Comparison of ENCODE assay signal across 1 cellular context in the genomic region with DNA sequence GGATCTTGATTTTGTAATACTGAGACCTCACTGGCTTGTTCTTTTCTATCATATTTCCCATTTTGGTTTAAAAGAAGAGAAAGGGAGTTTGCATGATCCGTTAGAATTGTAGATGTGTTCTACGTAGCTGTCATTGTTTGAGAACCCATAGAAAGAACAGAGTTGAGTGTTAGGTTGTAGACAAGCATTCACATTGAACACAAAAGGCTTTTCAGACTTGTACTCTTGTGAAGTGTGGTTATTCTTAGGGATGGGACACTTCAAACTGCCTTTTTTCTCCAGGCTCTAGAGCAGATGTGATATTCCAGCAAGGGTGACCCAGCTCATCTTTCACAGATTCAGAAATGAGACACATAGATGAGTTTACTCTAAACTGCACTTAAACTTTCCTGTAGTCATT.
TF ChIP-seq lines count a peak whose summit lies in the region.

No MANE protein-coding gene starts in this region.

TF ChIP-seq in GM23338, 12 proteins besides CTCF, POLR2A, EP300 and RAD21 (continued from another document):
- TF ChIP-seq ZNF462 (CRISPR knock-in tag; IDR thresholded peaks at IDR 0.05) (no peak), CREB1 (CRISPR knock-in tag; IDR thresholded peaks at IDR 0.05; ENCODE audit: low read depth) (no peak), EZH2phosphoT487 (IDR thresholded peaks at IDR 0.05; ENCODE audit: unreplicated experiment) (no peak), ZNF114 (CRISPR knock-in tag; IDR thresholded peaks at IDR 0.05) (no peak)
